ENCODE assay signal across 1 cellular context in genomic region chr6:12001004-12001705, GRCh38.
TF ChIP-seq lines count a peak whose summit lies in the region.

No MANE protein-coding gene starts in this region.

TF ChIP-seq in HepG2, 621 proteins besides CTCF, POLR2A, EP300 and RAD21 (continued from another document and continues in another):
- TF ChIP-seq GMEB2 (CRISPR knock-in tag; IDR thresholded peaks at IDR 0.05; ENCODE audit: low read depth) (no peak), ZNF260 (CRISPR knock-in tag; IDR thresholded peaks at IDR 0.05; ENCODE audit: borderline replicate concordance, low read depth) (no peak), ZNF276 (CRISPR knock-in tag; IDR thresholded peaks at IDR 0.05; ENCODE audit: low read depth) (no peak), ZNF574 (CRISPR knock-in tag; IDR thresholded peaks at IDR 0.05) (no peak), ZNF136 (CRISPR knock-in tag; IDR thresholded peaks at IDR 0.05; ENCODE audit: low read depth) (no peak), SAP130 (CRISPR knock-in tag; IDR thresholded peaks at IDR 0.05; ENCODE audit: low read depth) (peak; percentile 39; the same call in 1 of the 2 replicates), RCOR2 (CRISPR knock-in tag; IDR thresholded peaks at IDR 0.05) (peak; percentile 14; the same call in 1 of the 2 replicates), JDP2 (CRISPR knock-in tag; IDR thresholded peaks at IDR 0.05; ENCODE audit: borderline replicate concordance) (no peak), MNT (IDR thresholded peaks at IDR 0.05) (no peak), ZNF275 (CRISPR knock-in tag; IDR thresholded peaks at IDR 0.05; ENCODE audit: borderline replicate concordance) (no peak), ARHGAP35 (CRISPR knock-in tag; IDR thresholded peaks at IDR 0.05; ENCODE audit: borderline replicate concordance) (no peak), SRSF9 (IDR thresholded peaks at IDR 0.05; ENCODE audit: borderline replicate concordance, insufficient read depth, low read depth, low read length, poor library complexity, severe bottlenecking) (no peak), MTERF4 (CRISPR knock-in tag; IDR thresholded peaks at IDR 0.05) (no peak), PTBP1 (IDR thresholded peaks at IDR 0.05; ENCODE audit: low read depth, low read length, poor library complexity, severe bottlenecking) (no peak), RFX5 (IDR thresholded peaks at IDR 0.05; ENCODE audit: low read depth, low read length) (peak; percentile 95), STAT6 (CRISPR knock-in tag; IDR thresholded peaks at IDR 0.05; ENCODE audit: borderline replicate concordance) (no peak), PAF1 (CRISPR knock-in tag; IDR thresholded peaks at IDR 0.05) (no peak), ZNF326 (CRISPR knock-in tag; IDR thresholded peaks at IDR 0.05; ENCODE audit: borderline replicate concordance) (no peak), JARID2 (CRISPR knock-in tag; IDR thresholded peaks at IDR 0.05; ENCODE audit: insufficient replicate concordance) (no peak), ZNF558 (CRISPR knock-in tag; IDR thresholded peaks at IDR 0.05; ENCODE audit: borderline replicate concordance) (no peak), SRY (CRISPR knock-in tag; IDR thresholded peaks at IDR 0.05) (no peak), FOSL1 (CRISPR knock-in tag; IDR thresholded peaks at IDR 0.05; ENCODE audit: borderline replicate concordance) (no peak), ZNF775 (CRISPR knock-in tag; IDR thresholded peaks at IDR 0.05; ENCODE audit: borderline replicate concordance) (no peak), CEBPB (IDR thresholded peaks at IDR 0.05; ENCODE audit: borderline replicate concordance, low read depth, low read length) (peak; percentile 93), ZNF639 (CRISPR knock-in tag; conservative IDR thresholded peaks at IDR 0.05) (no peak), TAF1 (CRISPR knock-in tag; IDR thresholded peaks at IDR 0.05) (no peak), NFE2L1 (CRISPR knock-in tag; IDR thresholded peaks at IDR 0.05; ENCODE audit: borderline replicate concordance) (no peak), ZNF773 (CRISPR knock-in tag; IDR thresholded peaks at IDR 0.05; ENCODE audit: borderline replicate concordance) (no peak), ZNF10 (CRISPR knock-in tag; IDR thresholded peaks at IDR 0.05; ENCODE audit: borderline replicate concordance, low read depth) (no peak), GTF3A (CRISPR knock-in tag; conservative IDR thresholded peaks at IDR 0.05) (no peak), CEBPG (CRISPR knock-in tag; IDR thresholded peaks at IDR 0.05) (peak; percentile 82), AKAP8 (CRISPR knock-in tag; IDR thresholded peaks at IDR 0.05) (no peak), PAWR (CRISPR knock-in tag; IDR thresholded peaks at IDR 0.05; ENCODE audit: borderline replicate concordance) (no peak), KDM5A (IDR thresholded peaks at IDR 0.05; ENCODE audit: borderline replicate concordance, low read length) (no peak; the same call in 1 of the 2 replicates), ZMYM2 (CRISPR knock-in tag; IDR thresholded peaks at IDR 0.05) (no peak), ZNF777 (CRISPR knock-in tag; IDR thresholded peaks at IDR 0.05) (no peak), ATF1 (CRISPR knock-in tag; IDR thresholded peaks at IDR 0.05) (0 out of 2 replicates have a peak, but pooled peaks have one; percentile 22), ZNF3 (CRISPR knock-in tag; IDR thresholded peaks at IDR 0.05) (no peak), ZNF891 (CRISPR knock-in tag; IDR thresholded peaks at IDR 0.05) (no peak), ZNF569 (CRISPR knock-in tag; IDR thresholded peaks at IDR 0.05; ENCODE audit: borderline replicate concordance) (no peak), ZHX1 (CRISPR knock-in tag; IDR thresholded peaks at IDR 0.05; ENCODE audit: low read depth) (no peak), ZEB1 (IDR thresholded peaks at IDR 0.05; ENCODE audit: insufficient replicate concordance, low read depth) (no peak), ESRRA (CRISPR knock-in tag; IDR thresholded peaks at IDR 0.05; ENCODE audit: low read depth) (no peak), ISX (CRISPR knock-in tag; conservative IDR thresholded peaks at IDR 0.05) (no peak), ZNF704 (CRISPR knock-in tag; IDR thresholded peaks at IDR 0.05; ENCODE audit: borderline replicate concordance) (no peak)
